In genomic region chr2:186959486-186959885, GRCh38 we compare ENCODE assay signal across 1 cellular context.
TF ChIP-seq lines count a peak whose summit lies in the region.

No MANE protein-coding gene starts in this region.

TF ChIP-seq in HepG2, 621 proteins besides CTCF, POLR2A, EP300 and RAD21 (continued from another document):
- peak; percentile 9; the same call in 1 of the 2 replicates for TF ChIP-seq ZNF460 (CRISPR knock-in tag; IDR thresholded peaks at IDR 0.05; ENCODE audit: borderline replicate concordance)
- no peak for TF ChIP-seq ZNF563 (CRISPR knock-in tag; IDR thresholded peaks at IDR 0.05)
